ENCODE assay signal across 13 cellular contexts in the genomic region with DNA sequence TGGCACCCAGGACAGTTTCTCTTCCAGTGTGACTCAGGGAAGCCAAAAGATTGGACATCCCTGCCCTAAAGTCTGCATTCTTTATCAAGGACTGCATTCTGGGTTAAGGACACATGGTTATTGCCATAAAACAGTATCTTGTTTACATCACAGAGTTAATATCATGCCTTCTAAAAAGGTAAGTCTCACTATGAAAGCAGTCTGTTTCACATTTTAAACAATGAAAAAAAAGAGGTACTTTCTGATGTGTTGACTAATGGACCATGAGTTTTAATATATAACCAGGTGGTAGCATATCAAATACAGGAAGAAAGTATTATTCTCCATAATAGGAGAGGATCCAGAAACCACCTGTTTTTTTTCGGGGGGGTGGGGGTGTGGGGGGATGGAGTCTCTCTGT.
"Had no signal": no experiment of that assay in that cellular context is flagged by ENCODE, and none has a peak within 500 bp of the region (broad histone marks: within the 10 kb centered on the region; RNA-seq: fewer than 3 reads in every experiment).

No MANE protein-coding gene starts in this region.

- H2AFZ ChIP-seq: hepatocyte, neural progenitor cell had no signal

- DNase-seq: activated CD4-positive, alpha-beta T cell treated with anti-CD3 and anti-CD28 coated beads, Interleukin-2, amount 50 U/mL, for 1 hour; activated CD4-positive, CD25-positive, alpha-beta regulatory T cell; cerebellar nuclear complex; dermis blood vessel endothelial cell; pancreas; stimulated activated CD4-positive, alpha-beta T cell treated with anti-CD3 and anti-CD28 coated beads, Interleukin-15, amount 100 ng/mL, for 24 hours; stimulated activated CD4-positive, alpha-beta T cell treated with anti-CD3 and anti-CD28 coated beads, Interleukin-4, amount 100 ng/mL, for 24 hours had no signal

- H3K27ac ChIP-seq: hepatocyte, neural progenitor cell had no signal

- H3K4me3 Mint-ChIP-seq: activated naive CD4-positive, alpha-beta T cell treated with anti-CD3 and anti-CD28 coated beads, Interleukin-2, amount 50 U/mL, for 24 hours; brain; endodermal cell; neural progenitor cell; stimulated activated naive CD8-positive, alpha-beta T cell treated with anti-CD3 and anti-CD28 coated beads, Interleukin-15, Interleukin-2, amounts not matched to agents 100 ng/mL and 50 ng/mL, for 24 hours had no signal

- H3K27me3 Mint-ChIP-seq: activated naive CD4-positive, alpha-beta T cell treated with anti-CD3 and anti-CD28 coated beads, Interleukin-2, amount 50 U/mL, for 24 hours; brain had no signal

- H3K79me2 ChIP-seq: hepatocyte had no signal

- H3K27me3 ChIP-seq: hepatocyte, neural progenitor cell, pancreas had no signal

- H3K9me3 Mint-ChIP-seq: activated naive CD4-positive, alpha-beta T cell treated with anti-CD3 and anti-CD28 coated beads, Interleukin-2, amount 50 U/mL, for 24 hours; brain; endodermal cell; neural progenitor cell; stimulated activated naive CD8-positive, alpha-beta T cell treated with anti-CD3 and anti-CD28 coated beads, Interleukin-15, Interleukin-2, amounts not matched to agents 100 ng/mL and 50 ng/mL, for 24 hours had no signal

- H3K9ac ChIP-seq: neural progenitor cell had no signal

- H3K36me3 Mint-ChIP-seq: activated naive CD4-positive, alpha-beta T cell treated with anti-CD3 and anti-CD28 coated beads, Interleukin-2, amount 50 U/mL, for 24 hours had no signal

- H3K36me3 ChIP-seq: neural progenitor cell, pancreas had no signal

- H3K9me3 ChIP-seq: pancreas had no signal

- H3K4me3 ChIP-seq: hepatocyte, neural progenitor cell, pancreas had no signal

- FAIRE-seq: pancreas had no signal

- H3K27ac Mint-ChIP-seq: activated naive CD4-positive, alpha-beta T cell treated with anti-CD3 and anti-CD28 coated beads, Interleukin-2, amount 50 U/mL, for 24 hours; endodermal cell; neural progenitor cell; stimulated activated naive CD8-positive, alpha-beta T cell treated with anti-CD3 and anti-CD28 coated beads, Interleukin-15, Interleukin-2, amounts not matched to agents 100 ng/mL and 50 ng/mL, for 24 hours had no signal

- H3K4me2 ChIP-seq: hepatocyte, neural progenitor cell had no signal
